In the genomic region with DNA sequence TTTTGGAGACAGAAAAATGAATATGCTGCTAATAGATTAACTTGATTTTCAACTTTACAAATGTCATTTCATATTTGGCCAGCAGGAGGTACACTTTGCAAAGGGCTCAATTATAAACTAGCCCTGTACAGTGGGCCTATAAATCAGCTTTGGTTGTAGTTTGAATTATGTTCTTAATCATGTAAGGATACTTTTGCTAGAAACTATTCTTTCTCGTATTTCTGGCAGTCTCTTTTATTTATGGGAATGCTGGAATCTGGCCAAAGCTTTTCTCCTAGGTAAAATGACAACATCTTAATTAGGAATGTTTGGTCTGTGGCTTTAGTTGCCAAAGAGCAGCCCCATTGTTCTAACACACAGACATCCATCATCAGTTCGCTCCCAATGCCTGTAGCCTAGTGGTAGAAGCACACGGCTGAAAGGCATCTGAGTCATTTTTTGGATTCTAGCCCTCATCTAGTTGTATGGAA, we compare ENCODE assay signal across 8 cellular contexts.
DNase-seq lines count a peak whose midpoint lies in the region; ATAC-seq and TF ChIP-seq lines count a peak whose summit lies in the region.

No MANE protein-coding gene starts in this region.

- no peaks in the 10 kb centered on the region for H3K9me3 ChIP-seq in tibial artery

- no peaks in the 10 kb centered on the region for H3K4me1 ChIP-seq in tibial artery

- no peak for ATAC-seq in activated T-cell treated with anti-CD3 and anti-CD28 coated beads, Interleukin-2, amount 50 U/mL, for 72 hours (replicated peaks in 1 of 2)

- TF ChIP-seq CTCF in fibroblast of mammary gland (conservative IDR thresholded peaks at IDR 0.05; ENCODE audit: control insufficient read depth, insufficient read depth, low read depth, low read length): peak; percentile 37
- peak; percentile 26 to 29 for TF ChIP-seq CTCF in tibial artery (IDR thresholded peaks at IDR 0.05)

- DNase-seq in SKM-1 treated with dmso at 0.1 percent for 144 hours (lab: John Stamatoyannopoulos, UW; ENCODE audit: unreplicated experiment) (peak; percentile 0), SKM-1 (lab: John Stamatoyannopoulos, UW; ENCODE audit: unreplicated experiment) (no peak), NOMO-1 (lab: John Stamatoyannopoulos, UW; ENCODE audit: unreplicated experiment in 2 of 2) (peak; percentile 36 to 48), fibroblast of mammary gland (ENCODE audit: low read depth) (peak; percentile 55), tibial artery (no peak), EL (no peak)
- DNase-seq in central memory CD4-positive, alpha-beta T cell: no peak
- DNase-seq in activated T-cell treated with anti-CD3 and anti-CD28 coated beads, Interleukin-2, amount 50 U/mL, for 72 hours: no peak

- H3K27me3 Mint-ChIP-seq in activated T-cell treated with anti-CD3 and anti-CD28 coated beads, Interleukin-2, amount 50 U/mL, for 72 hours (ENCODE audit: low read depth): no peaks in the 10 kb centered on the region

- H3K4me3 ChIP-seq in fibroblast of mammary gland (ENCODE audit: control insufficient read depth, low read depth, low read length) (no peak overlapping the region), tibial artery (no peak overlapping the region)

- intact Hi-C loops in tibial artery (cut with DNase I; ENCODE audit: low total_unique reads): no loop called here

- peaks cover 4 to 11% of the 10 kb centered on the region in 2 donors for H3K9me3 Mint-ChIP-seq in activated T-cell treated with anti-CD3 and anti-CD28 coated beads, Interleukin-2, amount 50 U/mL, for 72 hours

- no peak overlapping the region for H3K4me3 Mint-ChIP-seq in activated T-cell treated with anti-CD3 and anti-CD28 coated beads, Interleukin-2, amount 50 U/mL, for 72 hours

- H3K27ac ChIP-seq in tibial artery: no peak overlapping the region

- no peaks in the 10 kb centered on the region for H3K4me1 Mint-ChIP-seq in activated T-cell treated with anti-CD3 and anti-CD28 coated beads, Interleukin-2, amount 50 U/mL, for 72 hours (ENCODE audit: low read depth)

- H3K27ac Mint-ChIP-seq in activated T-cell treated with anti-CD3 and anti-CD28 coated beads, Interleukin-2, amount 50 U/mL, for 72 hours: no peak overlapping the region

- no peaks in the 10 kb centered on the region for H3K27me3 ChIP-seq in tibial artery

- H3K36me3 ChIP-seq in tibial artery: no peaks in the 10 kb centered on the region

- no peaks in the 10 kb centered on the region for H3K36me3 Mint-ChIP-seq in activated T-cell treated with anti-CD3 and anti-CD28 coated beads, Interleukin-2, amount 50 U/mL, for 72 hours (ENCODE audit: insufficient read depth in 2 of 2)

Comparison
In these comparisons a context has a peak if more than half of its experiments do, and no peak if none do; other contexts are left out.
1. DNase-seq: peak in SKM-1 treated with dmso at 0.1 percent for 144 hours (single experiment), NOMO-1 (2 of 2) and fibroblast of mammary gland (single experiment); none in SKM-1 (single experiment), tibial artery (0 of 2), EL (single experiment), central memory CD4-positive, alpha-beta T cell (single experiment) and activated T-cell treated with anti-CD3 and anti-CD28 coated beads, Interleukin-2, amount 50 U/mL, for 72 hours (0 of 2).